In genomic region chr3:164049836-164050235, GRCh38 we compare ENCODE assay signal across 22 cellular contexts.
DNase-seq lines count a peak whose midpoint lies in the region; ATAC-seq, FAIRE-seq and TF ChIP-seq lines count a peak whose summit lies in the region.
"Had no signal": no experiment of that assay in that cellular context is flagged by ENCODE, and none has a peak within 500 bp of the region (broad histone marks: within the 10 kb centered on the region; RNA-seq: fewer than 3 reads in every experiment).

No MANE protein-coding gene starts in this region.

- TF ChIP-seq CTCF in HepG2 (CRISPR knock-in tag; IDR thresholded peaks at IDR 0.05) (no peak), right lobe of liver (IDR thresholded peaks at IDR 0.05) (no peak), brain microvascular endothelial cell (IDR thresholded peaks at IDR 0.05; ENCODE audit: low read depth, low read length, missing control alignments) (no peak), smooth muscle cell (IDR thresholded peaks at IDR 0.05; ENCODE audit: borderline replicate concordance, insufficient read depth, poor library complexity, severe bottlenecking) (no peak), breast epithelium (IDR thresholded peaks at IDR 0.05) (no peak), PC-3 (conservative IDR thresholded peaks at IDR 0.05; ENCODE audit: low read depth, low read length) (no peak)

- POLR2A ChIA-PET in HepG2 (lab: Yijun Ruan, JAX): no interaction called here
- POLR2A ChIA-PET in PC-3 (lab: Charles Lee; ENCODE audit: unreplicated experiment): no interaction called here

- TF ChIP-seq EP300 in HepG2 (IDR thresholded peaks at IDR 0.05; ENCODE audit: low read depth in 2 of 2, low read length in 2 of 2): no peak
- no peak for TF ChIP-seq EP300 in HepG2 (CRISPR knock-in tag; IDR thresholded peaks at IDR 0.05; ENCODE audit: borderline replicate concordance)

- H3K27me3 ChIP-seq in HepG2 (ENCODE audit: control insufficient read depth in 1 of 2, insufficient read depth in 2 of 2, low read length in 2 of 2) (no peaks in the 10 kb centered on the region), right lobe of liver (no peaks in the 10 kb centered on the region), brain microvascular endothelial cell (replicated peaks) (no peaks in the 10 kb centered on the region), smooth muscle cell (ENCODE audit: low read depth) (no peaks in the 10 kb centered on the region), breast epithelium (no peaks in the 10 kb centered on the region), PC-3 (ENCODE audit: low read length) (no peaks in the 10 kb centered on the region)
- H3K27me3 ChIP-seq: BE2C; BLaER1 treated with 17β-estradiol and CSF1 and Interleukin-3, amounts not matched to agents 10 nM and 100 nM had no signal

- in situ Hi-C loops in HepG2 (cut with HindIII; ENCODE audit: extremely low pct_ligation_motif_present, low pct_unique_long_range_greater_than_20kb) (no loop called here), brain microvascular endothelial cell (cut with HindIII; ENCODE audit: low pct_ligation_motif_present, low sequenced_read_pairs) (no loop called here)

- intact Hi-C loops in HepG2 (cut with micrococcal nuclease; ENCODE audit: unreplicated experiment) (no loop called here), right lobe of liver (cut with DNase I) (no loop called here), breast epithelium (cut with DNase I; ENCODE audit: low total_unique reads) (no loop called here), PC-3 (cut with micrococcal nuclease) (no loop called here)

- no peaks in the 10 kb centered on the region for H3F3A ChIP-seq in smooth muscle cell (ENCODE audit: low read depth)
- no peaks in the 10 kb centered on the region for H3F3A ChIP-seq in PC-3 (ENCODE audit: low read length, unreplicated experiment)

- no peak overlapping the region for H3K4me3 ChIP-seq in HepG2 (replicated peaks in 1 of 3; ENCODE audit: insufficient read depth in 1 of 3, low read depth in 2 of 3, low read length in 3 of 3)
- no peak overlapping the region for H3K4me3 ChIP-seq in right lobe of liver
- H3K4me3 ChIP-seq in brain microvascular endothelial cell (ENCODE audit: low read depth, low read length): no peak overlapping the region
- H3K4me3 ChIP-seq in smooth muscle cell: no peak overlapping the region
- H3K4me3 ChIP-seq in breast epithelium: no peak overlapping the region
- no peak overlapping the region for H3K4me3 ChIP-seq in PC-3 (ENCODE audit: low read length)
- H3K4me3 ChIP-seq: A549; BLaER1 treated with 17β-estradiol and CSF1 and Interleukin-3, amounts not matched to agents 10 nM and 100 nM; GM12878; GM23338 had no signal

- no TSS peak for BruUV-seq in HepG2 (replicated peaks; lab: Mats Ljungman, UMichigan)
- no TSS peak for BruUV-seq in PC-3 (replicated peaks; lab: Mats Ljungman, UMichigan)

- H3K36me3 ChIP-seq in HepG2 (replicated peaks in 1 of 2; ENCODE audit: control insufficient read depth in 1 of 2, insufficient read depth in 2 of 2, low read length in 2 of 2) (no peaks in the 10 kb centered on the region), right lobe of liver (no peaks in the 10 kb centered on the region), brain microvascular endothelial cell (replicated peaks) (no peaks in the 10 kb centered on the region), smooth muscle cell (ENCODE audit: low read depth) (no peaks in the 10 kb centered on the region), breast epithelium (no peaks in the 10 kb centered on the region), PC-3 (ENCODE audit: low read depth, low read length) (no peaks in the 10 kb centered on the region)
- H3K36me3 ChIP-seq: BE2C; BLaER1 treated with 17β-estradiol and CSF1 and Interleukin-3, amounts not matched to agents 10 nM and 100 nM had no signal

- no peak overlapping the region for H2AFZ ChIP-seq in HepG2 (ENCODE audit: low read length)
- H2AFZ ChIP-seq in smooth muscle cell (ENCODE audit: low read depth): peak overlapping the region; percentile 49
- H2AFZ ChIP-seq in PC-3 (ENCODE audit: low read length): no peak overlapping the region
- H2AFZ ChIP-seq: GM23338 had no signal

- no peak for FAIRE-seq in HepG2 (lab: Jason Lieb, UNC)
- FAIRE-seq: A549, GM12878, GM19239 had no signal

- TF ChIP-seq RAD21 in HepG2 (CRISPR knock-in tag; IDR thresholded peaks at IDR 0.05): no peak

- H3K4me2 ChIP-seq in HepG2 (ENCODE audit: low read depth, low read length): no peak overlapping the region
- H3K4me2 ChIP-seq in smooth muscle cell: no peak overlapping the region
- no peak overlapping the region for H3K4me2 ChIP-seq in PC-3 (ENCODE audit: low read length)
- H3K4me2 ChIP-seq: A549; BLaER1 treated with 17β-estradiol and CSF1 and Interleukin-3, amounts not matched to agents 10 nM and 100 nM; GM23338 had no signal

- no peak for ATAC-seq in HepG2
- no peak for ATAC-seq in right lobe of liver
- ATAC-seq in PC-3: no peak
- ATAC-seq: A549, GM12878, GM23338, HCT116 had no signal

- no peaks in the 10 kb centered on the region for H3K9me2 ChIP-seq in PC-3 (replicated peaks; ENCODE audit: low read length)

- no peaks in the 10 kb centered on the region for H3K79me2 ChIP-seq in HepG2 (ENCODE audit: insufficient read depth, low read length)
- no peaks in the 10 kb centered on the region for H3K79me2 ChIP-seq in smooth muscle cell (ENCODE audit: low read depth)
- H3K79me2 ChIP-seq in PC-3 (ENCODE audit: low read length): no peaks in the 10 kb centered on the region

- DNase-seq in HepG2 (ENCODE audit: low spot score) (no peak), right lobe of liver (no peak), brain microvascular endothelial cell (peak; percentile 30), smooth muscle cell (lab: John Stamatoyannopoulos, UW; ENCODE audit: unreplicated experiment) (no peak), breast epithelium (ENCODE audit: low spot score in 2 of 2) (no peak), PC-3 (no peak)
- DNase-seq: 8988T; ACHN; AML-193; BE2C; CD4-positive, alpha-beta T cell; CD8-positive, alpha-beta memory T cell; DMS153; DND-41; GDM1; H9 had no signal

- TF ChIP-seq POLR2A in HepG2 (IDR thresholded peaks at IDR 0.05; ENCODE audit: insufficient read depth in 1 of 2, low read depth in 2 of 2, low read length in 2 of 2) (no peak), right lobe of liver (IDR thresholded peaks at IDR 0.05) (no peak), breast epithelium (IDR thresholded peaks at IDR 0.05) (no peak)

- 0% methylated on average over 1 of the region's 1 CpG for WGBS in HepG2 (ENCODE audit: low lambda C conversion rate)
- 27% methylated on average over 1 of the region's 1 CpG for WGBS in right lobe of liver (ENCODE audit: insufficient coverage, low coverage, low lambda C conversion rate, missing lambda C conversion rate)
- 91% methylated on average over 1 of the region's 1 CpG for WGBS in smooth muscle cell (ENCODE audit: low lambda C conversion rate)

- H4K20me1 ChIP-seq in HepG2 (ENCODE audit: insufficient read depth, low read length): no peaks in the 10 kb centered on the region
- no peaks in the 10 kb centered on the region for H4K20me1 ChIP-seq in smooth muscle cell (ENCODE audit: low read depth)
- H4K20me1 ChIP-seq in PC-3 (ENCODE audit: low read length): no peaks in the 10 kb centered on the region
- H4K20me1 ChIP-seq: BLaER1 treated with 17β-estradiol and CSF1 and Interleukin-3, amounts not matched to agents 10 nM and 100 nM had no signal

- H3K4me1 ChIP-seq in HepG2 (ENCODE audit: insufficient read depth, low read length): no peaks in the 10 kb centered on the region
- H3K4me1 ChIP-seq in right lobe of liver: no peaks in the 10 kb centered on the region
- no peaks in the 10 kb centered on the region for H3K4me1 ChIP-seq in smooth muscle cell (ENCODE audit: low read depth)
- no peaks in the 10 kb centered on the region for H3K4me1 ChIP-seq in breast epithelium
- H3K4me1 ChIP-seq in PC-3 (ENCODE audit: insufficient read depth, low read length): no peaks in the 10 kb centered on the region
- H3K4me1 ChIP-seq: A549, BE2C had no signal

- no peaks in the 10 kb centered on the region for H3K9me3 ChIP-seq in HepG2 (ENCODE audit: low read length)
- H3K9me3 ChIP-seq in right lobe of liver: no peaks in the 10 kb centered on the region
- H3K9me3 ChIP-seq in smooth muscle cell (replicated peaks; ENCODE audit: low read depth): no peaks in the 10 kb centered on the region
- no peaks in the 10 kb centered on the region for H3K9me3 ChIP-seq in breast epithelium
- no peaks in the 10 kb centered on the region; the same call in 1 of the 2 replicates for H3K9me3 ChIP-seq in PC-3 (ENCODE audit: low read length)
- H3K9me3 ChIP-seq: A549; BE2C; BLaER1 treated with 17β-estradiol and CSF1 and Interleukin-3, amounts not matched to agents 10 nM and 100 nM had no signal

- CTCF ChIA-PET in HepG2 (lab: Yijun Ruan, JAX; ENCODE audit: low intra/inter-chr PET ratio, low total read pairs) (no interaction called here), PC-3 (lab: Charles Lee) (no interaction called here)

- H3K9ac ChIP-seq in HepG2 (ENCODE audit: insufficient read depth, low read depth, low read length) (no peak overlapping the region), smooth muscle cell (ENCODE audit: low read depth) (no peak overlapping the region), PC-3 (ENCODE audit: low read length) (no peak overlapping the region)
- H3K9ac ChIP-seq: BLaER1 treated with 17β-estradiol and CSF1 and Interleukin-3, amounts not matched to agents 10 nM and 100 nM had no signal

- H3K27ac ChIP-seq in HepG2 (ENCODE audit: extremely low read length, insufficient read depth, low read length) (no peak overlapping the region), right lobe of liver (no peak overlapping the region), brain microvascular endothelial cell (no peak overlapping the region), smooth muscle cell (ENCODE audit: low read depth) (no peak overlapping the region), breast epithelium (no peak overlapping the region), PC-3 (ENCODE audit: low read length) (no peak overlapping the region)
- H3K27ac ChIP-seq: A549; BLaER1 treated with 17β-estradiol and CSF1 and Interleukin-3, amounts not matched to agents 10 nM and 100 nM had no signal

TF ChIP-seq in HepG2, 621 proteins besides CTCF, POLR2A, EP300 and RAD21:
- TF ChIP-seq ATF7 (IDR thresholded peaks at IDR 0.05): peak; percentile 78
- TF ChIP-seq ATF7 (CRISPR knock-in tag; IDR thresholded peaks at IDR 0.05): no peak
- TF ChIP-seq KAT2B (IDR thresholded peaks at IDR 0.05; ENCODE audit: borderline replicate concordance, low read depth, low read length): no peak
- TF ChIP-seq SALL2 (CRISPR knock-in tag; IDR thresholded peaks at IDR 0.05): no peak
TF ChIP-seq in HepG2: peak in this region for 1.
